ENCODE assay signal across 27 cellular contexts in the genomic region with DNA sequence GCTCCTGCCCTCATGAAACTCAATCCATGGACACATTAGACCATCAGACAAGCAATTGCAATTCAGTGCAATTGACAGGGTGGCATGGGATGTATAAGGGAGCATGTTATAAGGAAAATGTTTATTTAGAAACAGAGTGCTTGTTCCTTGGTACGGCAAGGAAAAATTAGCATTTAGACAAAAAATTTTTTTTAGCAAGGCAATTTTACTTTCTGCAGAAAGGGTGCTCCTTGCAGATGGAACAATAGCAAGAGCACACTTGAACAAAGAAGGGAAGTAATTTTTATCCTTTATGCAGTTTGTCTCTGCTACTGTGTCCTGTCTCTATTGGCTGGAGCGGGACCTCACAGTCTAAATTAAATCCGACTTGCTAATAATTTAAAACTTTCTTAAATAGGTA.
"Had no signal": no experiment of that assay in that cellular context is flagged by ENCODE, and none has a peak within 500 bp of the region (broad histone marks: within the 10 kb centered on the region; RNA-seq: fewer than 3 reads in every experiment).

No MANE protein-coding gene starts in this region.

- H3K4me1 ChIP-seq: body of pancreas, esophagus muscularis mucosa, foreskin keratinocyte, gastrocnemius medialis, heart left ventricle had no signal

- H3K27ac ChIP-seq: body of pancreas, esophagus muscularis mucosa, foreskin keratinocyte, gastrocnemius medialis, heart left ventricle, WERI-Rb-1 had no signal

- H3K36me3 ChIP-seq: adrenal gland, esophagus muscularis mucosa, gastrocnemius medialis, heart left ventricle, WERI-Rb-1 had no signal

- H3K27me3 ChIP-seq: adrenal gland, body of pancreas, esophagus muscularis mucosa, foreskin keratinocyte, gastrocnemius medialis, heart left ventricle had no signal

- FAIRE-seq: colon had no signal

- ATAC-seq: activated CD4-positive, CD25-positive, alpha-beta regulatory T cell treated with anti-CD3 and anti-CD28 coated beads, Interleukin-2, amount 50 U/mL, for 24 hours; activated CD8-positive, alpha-beta T cell treated with anti-CD3 and anti-CD28 coated beads for 36 hours; activated T-cell treated with anti-CD3 and anti-CD28 coated beads, Interleukin-2, amount 50 U/mL, for 4 hours; activated T-helper 17 cell treated with anti-CD3 and anti-CD28 coated beads, Interleukin-2, amount 50 U/mL, for 72 hours; effector memory CD8-positive, alpha-beta T cell; foreskin keratinocyte; heart left ventricle; T-helper 17 cell had no signal

- DNase-seq: activated B cell treated with CpG ODN at 0.5 μM for 24 hours; activated CD4-positive, alpha-beta T cell treated with anti-CD3 and anti-CD28 coated beads for 48 hours; activated CD4-positive, alpha-beta T cell treated with anti-CD3 and anti-CD28 coated beads, Interleukin-2, amount 50 U/mL, for 1 hour; activated CD4-positive, alpha-beta T cell treated with anti-CD3 and anti-CD28 coated beads, Interleukin-2, amount 50 U/mL, for 48 hours; activated CD8-positive, alpha-beta memory T cell treated with anti-CD3 and anti-CD28 coated beads for 24 hours; activated CD8-positive, alpha-beta T cell treated with anti-CD3 and anti-CD28 coated beads for 36 hours; activated effector memory CD4-positive, alpha-beta T cell treated with Interleukin-2 at 50 U/mL for 16 hours; activated gamma-delta T cell treated with Interleukin-2 at 50 U/mL for 16 hours; activated naive CD4-positive, alpha-beta T cell treated with anti-CD3 and anti-CD28 coated beads, Interleukin-2, amount 50 U/mL, for 16 hours; activated naive CD4-positive, alpha-beta T cell treated with Interleukin-2 at 50 U/mL for 16 hours; activated T-cell treated with anti-CD3 and anti-CD28 coated beads, Interleukin-2, amount 50 U/mL, for 4 hours; aorta; body of pancreas; cortex of kidney; effector CD4-positive, alpha-beta T cell; effector memory CD8-positive, alpha-beta T cell; foreskin keratinocyte; gastrocnemius medialis; heart left ventricle; T-helper 17 cell; T1000 had no signal

- H3K4me3 ChIP-seq: adrenal gland, body of pancreas, esophagus muscularis mucosa, gastrocnemius medialis, heart left ventricle had no signal

- H3K9me3 ChIP-seq: adrenal gland, body of pancreas, gastrocnemius medialis had no signal
